In genomic region chr9:123318961-123319421, GRCh38 we compare ENCODE assay signal across 12 cellular contexts. TPM values are rescaled to one million over a fixed set of nuclear protein-coding genes. Genes with fewer than 3 reads are reported as not detected.
A peak's percentile ranks its signal among the peaks of the same experiment; 100 is the strongest.
DNase-seq lines count a peak whose midpoint lies in the region; ATAC-seq and TF ChIP-seq lines count a peak whose summit lies in the region.
"Had no signal": no experiment of that assay in that cellular context is flagged by ENCODE, and none has a peak within 500 bp of the region (broad histone marks: within the 10 kb centered on the region; RNA-seq: fewer than 3 reads in every experiment).

No MANE protein-coding gene starts in this region.

- H3K27me3 ChIP-seq in left ventricle myocardium inferior (ENCODE audit: low read depth) (no peaks in the 10 kb centered on the region), muscle layer of colon (ENCODE audit: control insufficient read depth in 1 of 2, insufficient read depth in 2 of 2, low read length in 2 of 2) (no peaks in the 10 kb centered on the region)

- H3K9ac ChIP-seq in muscle layer of colon (ENCODE audit: low read length) = no peak overlapping the region

- peak; percentile 62 to 65 for ATAC-seq in left cardiac atrium
- no peak for ATAC-seq in HG03095 (IDR thresholded peaks at IDR 0.05; ENCODE audit: unreplicated experiment)

- DNase-seq in left cardiac atrium = no peak
- DNase-seq in left ventricle myocardium inferior = no peak
- peak; percentile 59 for DNase-seq in cerebellar cortex (ENCODE audit: low spot score)
- DNase-seq in NCI-H526 (lab: John Stamatoyannopoulos, UW) = no peak
- DNase-seq in stimulated activated CD4-positive, alpha-beta T cell treated with anti-CD3 and anti-CD28 coated beads, Interleukin-1b, Interleukin-23, amount 100 ng/mL, for 48 hours = no peak
- DNase-seq in GOT3 (lab: John Stamatoyannopoulos, UW) = no peak
- DNase-seq: activated CD8-positive, alpha-beta memory T cell treated with anti-CD3 and anti-CD28 coated beads, Interleukin-2, amount 50 U/mL, for 48 hours; NCI-H146; NCI-H69 had no signal

- H3K4me1 ChIP-seq in left ventricle myocardium inferior = peaks cover 27% of the 10 kb centered on the region
- peaks cover 32% of the 10 kb centered on the region for H3K4me1 ChIP-seq in muscle layer of colon (ENCODE audit: insufficient read depth, low read length)

- H3K36me3 ChIP-seq in left ventricle myocardium inferior (no peaks in the 10 kb centered on the region), muscle layer of colon (ENCODE audit: insufficient read depth, low read length) (no peaks in the 10 kb centered on the region)

- TF ChIP-seq CTCF in left ventricle myocardium inferior (IDR thresholded peaks at IDR 0.05; ENCODE audit: borderline replicate concordance) = no peak

- H3K9me3 ChIP-seq in left ventricle myocardium inferior (replicated peaks) (no peaks in the 10 kb centered on the region), muscle layer of colon (ENCODE audit: low read length) (no peaks in the 10 kb centered on the region)

- intact Hi-C loops in left cardiac atrium (cut with DNase I) = no loop called here
- intact Hi-C loops in left ventricle myocardium inferior (cut with micrococcal nuclease) = no loop called here

- H3K4me3 ChIP-seq in left ventricle myocardium inferior (no peak overlapping the region), muscle layer of colon (ENCODE audit: low read depth in 1 of 2, low read length in 2 of 2) (peak overlapping the region in 1 of 2 donors; percentile 19)

- H3K27ac ChIP-seq in left ventricle myocardium inferior (replicated peaks) = no peak overlapping the region
- peak overlapping the region; percentile 62 for H3K27ac ChIP-seq in muscle layer of colon (ENCODE audit: low read depth, low read length)

RNA-seq across cellular contexts. Expression of gene CRB2, which starts 37.0 kb away (rescaled TPM):
- total RNA-seq in left cardiac atrium (1 to 10 TPM; 1.3 to 2.2 TPM), left ventricle myocardium inferior (not detected)
- total RNA-seq: fibroblast of villous mesenchyme had no signal

RNA-seq across cellular contexts. Expression of gene STRBP, which starts 50.6 kb away (rescaled TPM):
- total RNA-seq in left cardiac atrium (10 to 100 TPM; 16.7 to 20.7 TPM), left ventricle myocardium inferior (26.4 TPM)
